ENCODE assay signal across 20 cellular contexts in genomic region chr12:20495997-20496396, GRCh38.
DNase-seq lines count a peak whose midpoint lies in the region; ATAC-seq, FAIRE-seq and TF ChIP-seq lines count a peak whose summit lies in the region.
"Had no signal": no experiment of that assay in that cellular context is flagged by ENCODE, and none has a peak within 500 bp of the region (broad histone marks: within the 10 kb centered on the region; RNA-seq: fewer than 3 reads in every experiment).

No MANE protein-coding gene starts in this region.

- no peak for FAIRE-seq in A549 (lab: Jason Lieb, UNC)
- FAIRE-seq: G401.6, GM12892, H54 had no signal

- H3K23ac ChIP-seq in IMR-90 (ENCODE audit: low read depth, low read length), result no peak overlapping the region

- H3K27me3 ChIP-seq in IMR-90 (ENCODE audit: control insufficient read depth, insufficient read depth, low read length) (no peaks in the 10 kb centered on the region), tibial nerve (no peaks in the 10 kb centered on the region), vagina (no peaks in the 10 kb centered on the region)
- H3K27me3 ChIP-seq: BLaER1 had no signal

- dilution Hi-C loops in IMR-90 (cut with HindIII; ENCODE audit: low sequenced_read_pairs, unreplicated experiment), result no loop called here

- intact Hi-C loops in IMR-90 (cut with micrococcal nuclease) (no loop called here), vagina (cut with DNase I) (no loop called here)

- H2AK5ac ChIP-seq in IMR-90 (ENCODE audit: low read depth, low read length), result no peak overlapping the region

- H3K36me3 Mint-ChIP-seq in activated naive CD4-positive, alpha-beta T cell treated with anti-CD3 and anti-CD28 coated beads, Interleukin-2, amount 10 ng/mL, durations not matched to agents 7 days and 5 days, result no peaks in the 10 kb centered on the region
- H3K36me3 Mint-ChIP-seq: CD4-positive, CD25-positive, alpha-beta regulatory T cell; CD8-positive, alpha-beta T cell had no signal

- H3K36me3 ChIP-seq in IMR-90 (ENCODE audit: control insufficient read depth, insufficient read depth, low read length), result no peaks in the 10 kb centered on the region
- no peaks in the 10 kb centered on the region for H3K36me3 ChIP-seq in tibial nerve
- no peaks in the 10 kb centered on the region for H3K36me3 ChIP-seq in vagina
- H3K36me3 ChIP-seq: BLaER1, HAP-1 had no signal

- H3K27me3 Mint-ChIP-seq in activated naive CD4-positive, alpha-beta T cell treated with anti-CD3 and anti-CD28 coated beads, Interleukin-2, amount 10 ng/mL, durations not matched to agents 7 days and 5 days, result no peaks in the 10 kb centered on the region
- H3K27me3 Mint-ChIP-seq: B cell; CD4-positive, CD25-positive, alpha-beta regulatory T cell had no signal

- TF ChIP-seq RAD21 in A549 (conservative IDR thresholded peaks at IDR 0.05 in 1 of 2, IDR thresholded peaks at IDR 0.05 in 1 of 2) (no peak), IMR-90 (IDR thresholded peaks at IDR 0.05; ENCODE audit: low read length) (no peak)

- no peak for TF ChIP-seq EP300 in A549 (IDR thresholded peaks at IDR 0.05)
- TF ChIP-seq EP300 in tibial nerve (IDR thresholded peaks at IDR 0.05), result no peak

- in situ Hi-C loops in IMR-90 (cut with MboI; ENCODE audit: low sequenced_read_pairs), result no loop called here

- no peak overlapping the region for H3K4me3 Mint-ChIP-seq in activated naive CD4-positive, alpha-beta T cell treated with anti-CD3 and anti-CD28 coated beads, Interleukin-2, amount 10 ng/mL, durations not matched to agents 7 days and 5 days
- H3K4me3 Mint-ChIP-seq: B cell; CD4-positive, CD25-positive, alpha-beta regulatory T cell; CD8-positive, alpha-beta T cell; HFFc6 had no signal

- no peak overlapping the region for H2BK5ac ChIP-seq in IMR-90 (ENCODE audit: low read depth, low read length, poor library complexity, severe bottlenecking)

- WGBS in A549 (ENCODE audit: missing lambda C conversion rate), result 91% methylated on average over 1 of the region's 1 CpG
- WGBS in IMR-90 (ENCODE audit: extremely low coverage in 2 of 2, insufficient read length in 1 of 2), 2 experiments, result no CpG with 5 or more reads among the region's 1 CpG
- WGBS in tibial nerve, 2 donors, result 90 to 92% methylated on average over 1 of the region's 1 CpG

- H3K4me1 Mint-ChIP-seq in activated naive CD4-positive, alpha-beta T cell treated with anti-CD3 and anti-CD28 coated beads, Interleukin-2, amount 10 ng/mL, durations not matched to agents 7 days and 5 days, result peaks cover 2% of the 10 kb centered on the region
- H3K4me1 Mint-ChIP-seq: B cell; CD4-positive, CD25-positive, alpha-beta regulatory T cell had no signal

- H2BK15ac ChIP-seq in IMR-90 (ENCODE audit: low read depth, low read length), result no peak overlapping the region

- H3K27ac ChIP-seq in A549 (peak overlapping the region; percentile 63 to 80), IMR-90 (ENCODE audit: insufficient read depth, low read length) (no peak overlapping the region), coronary artery (peak overlapping the region; percentile 27 to 36), tibial nerve (no peak overlapping the region), vagina (no peak overlapping the region)
- H3K27ac ChIP-seq: BLaER1, C4-2B had no signal

- peaks cover 3% of the 10 kb centered on the region for H3K9me1 ChIP-seq in IMR-90 (ENCODE audit: insufficient read depth, low read length)

- H3K27ac Mint-ChIP-seq in activated naive CD4-positive, alpha-beta T cell treated with anti-CD3 and anti-CD28 coated beads, Interleukin-2, amount 10 ng/mL, durations not matched to agents 7 days and 5 days, result no peak overlapping the region
- H3K27ac Mint-ChIP-seq: B cell; CD8-positive, alpha-beta T cell; HFFc6 had no signal

- no peaks in the 10 kb centered on the region for H4K20me1 ChIP-seq in IMR-90 (ENCODE audit: insufficient read depth, low read length)
- H4K20me1 ChIP-seq: BLaER1 had no signal

- H3K56ac ChIP-seq in IMR-90 (ENCODE audit: extremely low read depth, insufficient read depth, low read length), result no peak overlapping the region

- no peak overlapping the region for H4K91ac ChIP-seq in IMR-90 (ENCODE audit: insufficient read depth, low read depth, low read length)

- peak overlapping the region; percentile 69; the same call in 1 of the 2 replicates for H3K18ac ChIP-seq in IMR-90 (ENCODE audit: low read depth, low read length)

- no peak overlapping the region for H4K8ac ChIP-seq in IMR-90 (ENCODE audit: low read depth in 2 of 2, low read length in 2 of 2)

- peaks cover 3% of the 10 kb centered on the region for H3K9me3 Mint-ChIP-seq in activated naive CD4-positive, alpha-beta T cell treated with anti-CD3 and anti-CD28 coated beads, Interleukin-2, amount 10 ng/mL, durations not matched to agents 7 days and 5 days
- H3K9me3 Mint-ChIP-seq: CD8-positive, alpha-beta T cell; HFFc6 had no signal

- H2BK120ac ChIP-seq in IMR-90 (ENCODE audit: low read depth, low read length), result no peak overlapping the region

- no peak overlapping the region for H3K14ac ChIP-seq in IMR-90 (replicated peaks; ENCODE audit: low read depth, low read length)

- no peak overlapping the region for H2AK9ac ChIP-seq in IMR-90 (replicated peaks; ENCODE audit: low read depth, low read length, poor library complexity)

- no peak for TF ChIP-seq CTCF in A549 (IDR thresholded peaks at IDR 0.05)
- TF ChIP-seq CTCF in IMR-90 (conservative IDR thresholded peaks at IDR 0.05; ENCODE audit: low read depth, low read length), result no peak
- no peak for TF ChIP-seq CTCF in coronary artery (IDR thresholded peaks at IDR 0.05)
- no peak for TF ChIP-seq CTCF in tibial nerve (IDR thresholded peaks at IDR 0.05)
- TF ChIP-seq CTCF in vagina (IDR thresholded peaks at IDR 0.05), result no peak

- no peak overlapping the region for H3K9ac ChIP-seq in IMR-90 (ENCODE audit: low read depth, low read length)
- H3K9ac ChIP-seq: BLaER1 had no signal

- H3K4me1 ChIP-seq in A549 (peaks cover 46% of the 10 kb centered on the region), IMR-90 (ENCODE audit: control insufficient read depth, insufficient read depth, low read length) (peaks cover 14% of the 10 kb centered on the region), tibial nerve (peaks cover 0 to 7% (median 0%) of the 10 kb centered on the region in 4 donors), vagina (no peaks in the 10 kb centered on the region)
- H3K4me1 ChIP-seq: Caco-2, HAP-1 had no signal

- TF ChIP-seq POLR2A in A549 (IDR thresholded peaks at IDR 0.05; ENCODE audit: low read length), result no peak
- no peak for TF ChIP-seq POLR2A in IMR-90 (IDR thresholded peaks at IDR 0.05; ENCODE audit: low read depth, low read length)
- no peak for TF ChIP-seq POLR2A in tibial nerve (IDR thresholded peaks at IDR 0.05)
- TF ChIP-seq POLR2A in vagina (IDR thresholded peaks at IDR 0.05), result no peak

- no peak overlapping the region for H3K4ac ChIP-seq in IMR-90 (ENCODE audit: low read depth, low read length)

- H3K4me2 ChIP-seq in A549 (no peak overlapping the region; the same call in 2 of the 3 replicates), IMR-90 (ENCODE audit: low read depth, low read length) (no peak overlapping the region)
- H3K4me2 ChIP-seq: BLaER1 had no signal

- BruUV-seq in IMR-90 (replicated peaks; lab: Mats Ljungman, UMichigan), result no TSS peak

- no peak for ATAC-seq in A549
- ATAC-seq in IMR-90 (ENCODE audit: low read depth), result no peak
- ATAC-seq: CD8-positive, alpha-beta T cell had no signal

- no peak overlapping the region for H4K5ac ChIP-seq in IMR-90 (ENCODE audit: low read depth, low read length)

- H3K9me3 ChIP-seq in A549, result peaks cover 8% of the 10 kb centered on the region; the same call in 2 of the 3 replicates
- no peaks in the 10 kb centered on the region for H3K9me3 ChIP-seq in IMR-90 (ENCODE audit: control insufficient read depth, insufficient read depth, low read length)
- H3K9me3 ChIP-seq in tibial nerve, result no peaks in the 10 kb centered on the region
- no peaks in the 10 kb centered on the region for H3K9me3 ChIP-seq in vagina
- H3K9me3 ChIP-seq: BLaER1, Caco-2, HAP-1 had no signal

- no peak overlapping the region for H2BK20ac ChIP-seq in IMR-90 (ENCODE audit: low read depth, low read length)

- DNase-seq in A549 (ENCODE audit: low read depth in 1 of 2, low spot score in 1 of 2) (no peak), IMR-90 (no peak), coronary artery (ENCODE audit: low spot score) (no peak), tibial nerve (ENCODE audit: low spot score in 2 of 2) (no peak), vagina (ENCODE audit: extremely low spot score in 2 of 2) (no peak)
- no peak for DNase-seq in activated naive CD4-positive, alpha-beta T cell treated with anti-CD3 and anti-CD28 coated beads, Interleukin-2, amount 10 ng/mL, durations not matched to agents 7 days and 5 days
- DNase-seq: Caco-2; CD4-positive, CD25-positive, alpha-beta regulatory T cell; CD8-positive, alpha-beta T cell; DMS153; DND-41; GOT3; HFFc6 had no signal

- CTCF ChIA-PET in A549 (lab: Yijun Ruan, JAX) (no interaction called here), IMR-90 (lab: Yijun Ruan, JAX) (no interaction called here)
- CTCF ChIA-PET in activated naive CD4-positive, alpha-beta T cell treated with anti-CD3 and anti-CD28 coated beads, Interleukin-2, amount 10 ng/mL, durations not matched to agents 7 days and 5 days (lab: Charles Lee), result no interaction called here

- no peak overlapping the region for H2AFZ ChIP-seq in IMR-90 (replicated peaks; ENCODE audit: low read length, poor library complexity)

- no peaks in the 10 kb centered on the region for H3K79me1 ChIP-seq in IMR-90 (ENCODE audit: low read depth in 1 of 2, low read length in 2 of 2)

- H3K4me3 ChIP-seq in A549 (no peak overlapping the region), IMR-90 (ENCODE audit: insufficient read depth, low read depth, low read length) (no peak overlapping the region), coronary artery (no peak overlapping the region), tibial nerve (no peak overlapping the region), vagina (no peak overlapping the region)
- H3K4me3 ChIP-seq: BLaER1, HAP-1 had no signal

- POLR2A ChIA-PET in A549 (lab: Yijun Ruan, JAX) (no interaction called here), IMR-90 (lab: Charles Lee; ENCODE audit: unreplicated experiment) (no interaction called here)

TF ChIP-seq in IMR-90, 13 proteins besides CTCF, POLR2A, EP300 and RAD21 (continues in another document):
- TF ChIP-seq ELK1 (IDR thresholded peaks at IDR 0.05; ENCODE audit: borderline replicate concordance, low read depth, low read length), result no peak

Comparison
In these comparisons a context has a peak if more than half of its experiments do, and no peak if none do; other contexts are left out.
1. H3K27ac ChIP-seq: peak in A549 (2 of 2) and coronary artery (2 of 2); none in IMR-90 (single experiment), tibial nerve (0 of 4) and vagina (single experiment).